ENCODE assay signal across 12 cellular contexts in the genomic region with DNA sequence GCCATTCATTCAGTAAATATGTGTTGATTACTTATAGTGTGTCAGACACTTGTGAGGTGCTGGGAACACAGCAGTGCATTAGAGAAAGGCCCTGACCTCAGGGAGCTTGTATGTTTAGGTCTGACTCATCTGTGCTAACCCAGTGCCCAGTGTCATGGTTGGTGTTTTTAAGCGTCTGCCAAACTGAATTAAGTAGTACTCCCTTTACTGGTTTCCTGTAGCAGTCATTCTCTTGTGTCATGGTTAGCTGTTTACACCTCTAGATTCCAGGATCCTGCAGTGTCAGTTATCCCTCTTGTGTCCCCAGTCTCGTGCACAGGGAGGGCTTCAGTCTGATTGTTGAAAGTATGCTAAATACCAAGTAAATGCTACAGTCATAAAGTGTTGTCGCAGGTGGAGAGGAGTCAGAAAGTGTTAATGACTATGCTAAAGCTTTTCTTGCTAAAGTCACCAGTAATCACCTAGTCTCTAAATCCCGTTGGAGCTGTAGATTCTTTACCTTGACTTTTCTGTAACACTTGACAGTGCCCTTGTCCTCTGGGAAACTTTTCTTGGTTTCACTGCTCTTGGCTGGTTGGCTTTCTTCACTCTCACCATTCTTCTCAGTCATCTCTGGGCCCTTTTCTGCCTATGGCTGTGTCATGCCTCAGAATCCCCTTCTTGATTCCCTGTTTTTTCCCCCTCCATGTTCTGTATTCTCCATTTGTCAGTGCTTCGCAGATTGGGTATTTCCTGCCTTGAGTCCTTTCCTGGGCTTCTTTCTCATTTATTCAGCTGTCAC. TPM values are rescaled to one million over a fixed set of nuclear protein-coding genes. Genes with fewer than 3 reads are reported as not detected.
A peak's percentile ranks its signal among the peaks of the same experiment; 100 is the strongest.
DNase-seq lines count a peak whose midpoint lies in the region; ATAC-seq, FAIRE-seq and TF ChIP-seq lines count a peak whose summit lies in the region.
"Had no signal": no experiment of that assay in that cellular context is flagged by ENCODE, and none has a peak within 500 bp of the region (broad histone marks: within the 10 kb centered on the region; RNA-seq: fewer than 3 reads in every experiment).

No MANE protein-coding gene starts in this region.

- ATAC-seq in GM23338: no peak
- no peak for ATAC-seq in HG02588 (IDR thresholded peaks at IDR 0.05; ENCODE audit: unreplicated experiment)
- ATAC-seq: upper lobe of right lung had no signal

- TF ChIP-seq CTCF in GM23338 (conservative IDR thresholded peaks at IDR 0.05; ENCODE audit: low read depth in 2 of 2): no peak

- H3K79me2 ChIP-seq in GM23338 (replicated peaks; ENCODE audit: insufficient read depth): peaks cover 100% of the 10 kb centered on the region

- peak overlapping the region; percentile 22; the same call in 1 of the 2 replicates for H3K27ac Mint-ChIP-seq in GM23338

- H3K27me3 ChIP-seq in GM23338 (ENCODE audit: insufficient read depth): no peaks in the 10 kb centered on the region
- H3K27me3 ChIP-seq: heart right ventricle, right lobe of liver, upper lobe of right lung had no signal

- no peaks in the 10 kb centered on the region for H3K9me3 Mint-ChIP-seq in GM23338
- H3K9me3 Mint-ChIP-seq: activated T-helper 1 cell treated with anti-CD3 and anti-CD28 coated beads, Interleukin-12 subunit alpha, Interleukin-12 subunit beta, Interleukin-2, Interleukin-4 antibody, amounts not matched to agents 30 ng/mL and 10 ng/mL and 1 ng/mL, durations not matched to agents 14 hours and 24 hours and 36 hours had no signal

- no peak for FAIRE-seq in RCC 7860 (lab: Jason Lieb, UNC)

- no peaks in the 10 kb centered on the region for H3K9me2 ChIP-seq in GM23338 (ENCODE audit: insufficient read depth)

- peaks cover 79% of the 10 kb centered on the region for H3K4me1 ChIP-seq in GM23338 (ENCODE audit: insufficient read depth)

- peak overlapping the region; percentile 68 for H3K4me2 ChIP-seq in GM23338

- DNase-seq in ELR (ENCODE audit: low read depth): peak; percentile 81
- DNase-seq in GM23338 (ENCODE audit: low spot score): no peak
- DNase-seq in RCC 7860 (ENCODE audit: low spot score): peak; percentile 49
- peak; percentile 59 for DNase-seq in islet precursor cell
- DNase-seq in HPDE6-E6E7 (ENCODE audit: extremely low spot score): no peak
- DNase-seq in NCI-H82 treated with DMSO at 0.1 percent for 48 hours (lab: John Stamatoyannopoulos, UW; ENCODE audit: unreplicated experiment): no peak
- no peak for DNase-seq in stimulated activated CD8-positive, alpha-beta memory T cell treated with anti-CD3 and anti-CD28 coated beads, Interleukin-4, amount 100 ng/mL, for 48 hours
- DNase-seq: right lobe of liver, upper lobe of right lung had no signal

- H2AFZ ChIP-seq in GM23338: no peak overlapping the region

- peaks cover 65% of the 10 kb centered on the region for H3K4me1 Mint-ChIP-seq in GM23338

- H3K4me3 Mint-ChIP-seq in GM23338: no peak overlapping the region

- 0 out of 3 replicates have a peak, but pooled peaks cover 6% of the 10 kb centered on the region for H3K36me3 Mint-ChIP-seq in GM23338 (ENCODE audit: low read depth)

- H3K36me3 ChIP-seq in GM23338 (ENCODE audit: insufficient read depth): no peaks in the 10 kb centered on the region
- H3K36me3 ChIP-seq: heart right ventricle, right lobe of liver, upper lobe of right lung had no signal

- H3K27me3 Mint-ChIP-seq in GM23338 (ENCODE audit: insufficient read depth, low read depth, poor library complexity): peaks cover 9% of the 10 kb centered on the region

- peaks cover 94% of the 10 kb centered on the region for H4K20me1 ChIP-seq in GM23338 (replicated peaks; ENCODE audit: insufficient read depth)

- H3F3A ChIP-seq in GM23338 (replicated peaks; ENCODE audit: low read depth): peaks cover 4% of the 10 kb centered on the region; the same call in 1 of the 2 replicates

- H3K27ac ChIP-seq in GM23338 (ENCODE audit: low read depth): no peak overlapping the region; the same call in 1 of the 2 replicates
- H3K27ac ChIP-seq: heart right ventricle, right lobe of liver, upper lobe of right lung had no signal

- H3K4me3 ChIP-seq in GM23338: no peak overlapping the region
- H3K4me3 ChIP-seq: heart right ventricle, right lobe of liver, upper lobe of right lung had no signal

TF ChIP-seq in GM23338, 12 proteins besides CTCF, POLR2A, EP300 and RAD21:
- TF ChIP-seq EZH2phosphoT487 (IDR thresholded peaks at IDR 0.05; ENCODE audit: unreplicated experiment) (no peak), ZNF331 (CRISPR knock-in tag; IDR thresholded peaks at IDR 0.05; ENCODE audit: low read depth) (no peak), POLR2AphosphoS5 (IDR thresholded peaks at IDR 0.05; ENCODE audit: low read depth) (no peak), STAT1 (IDR thresholded peaks at IDR 0.05; ENCODE audit: unreplicated experiment) (no peak)
- TF ChIP-seq, protein P1, sequence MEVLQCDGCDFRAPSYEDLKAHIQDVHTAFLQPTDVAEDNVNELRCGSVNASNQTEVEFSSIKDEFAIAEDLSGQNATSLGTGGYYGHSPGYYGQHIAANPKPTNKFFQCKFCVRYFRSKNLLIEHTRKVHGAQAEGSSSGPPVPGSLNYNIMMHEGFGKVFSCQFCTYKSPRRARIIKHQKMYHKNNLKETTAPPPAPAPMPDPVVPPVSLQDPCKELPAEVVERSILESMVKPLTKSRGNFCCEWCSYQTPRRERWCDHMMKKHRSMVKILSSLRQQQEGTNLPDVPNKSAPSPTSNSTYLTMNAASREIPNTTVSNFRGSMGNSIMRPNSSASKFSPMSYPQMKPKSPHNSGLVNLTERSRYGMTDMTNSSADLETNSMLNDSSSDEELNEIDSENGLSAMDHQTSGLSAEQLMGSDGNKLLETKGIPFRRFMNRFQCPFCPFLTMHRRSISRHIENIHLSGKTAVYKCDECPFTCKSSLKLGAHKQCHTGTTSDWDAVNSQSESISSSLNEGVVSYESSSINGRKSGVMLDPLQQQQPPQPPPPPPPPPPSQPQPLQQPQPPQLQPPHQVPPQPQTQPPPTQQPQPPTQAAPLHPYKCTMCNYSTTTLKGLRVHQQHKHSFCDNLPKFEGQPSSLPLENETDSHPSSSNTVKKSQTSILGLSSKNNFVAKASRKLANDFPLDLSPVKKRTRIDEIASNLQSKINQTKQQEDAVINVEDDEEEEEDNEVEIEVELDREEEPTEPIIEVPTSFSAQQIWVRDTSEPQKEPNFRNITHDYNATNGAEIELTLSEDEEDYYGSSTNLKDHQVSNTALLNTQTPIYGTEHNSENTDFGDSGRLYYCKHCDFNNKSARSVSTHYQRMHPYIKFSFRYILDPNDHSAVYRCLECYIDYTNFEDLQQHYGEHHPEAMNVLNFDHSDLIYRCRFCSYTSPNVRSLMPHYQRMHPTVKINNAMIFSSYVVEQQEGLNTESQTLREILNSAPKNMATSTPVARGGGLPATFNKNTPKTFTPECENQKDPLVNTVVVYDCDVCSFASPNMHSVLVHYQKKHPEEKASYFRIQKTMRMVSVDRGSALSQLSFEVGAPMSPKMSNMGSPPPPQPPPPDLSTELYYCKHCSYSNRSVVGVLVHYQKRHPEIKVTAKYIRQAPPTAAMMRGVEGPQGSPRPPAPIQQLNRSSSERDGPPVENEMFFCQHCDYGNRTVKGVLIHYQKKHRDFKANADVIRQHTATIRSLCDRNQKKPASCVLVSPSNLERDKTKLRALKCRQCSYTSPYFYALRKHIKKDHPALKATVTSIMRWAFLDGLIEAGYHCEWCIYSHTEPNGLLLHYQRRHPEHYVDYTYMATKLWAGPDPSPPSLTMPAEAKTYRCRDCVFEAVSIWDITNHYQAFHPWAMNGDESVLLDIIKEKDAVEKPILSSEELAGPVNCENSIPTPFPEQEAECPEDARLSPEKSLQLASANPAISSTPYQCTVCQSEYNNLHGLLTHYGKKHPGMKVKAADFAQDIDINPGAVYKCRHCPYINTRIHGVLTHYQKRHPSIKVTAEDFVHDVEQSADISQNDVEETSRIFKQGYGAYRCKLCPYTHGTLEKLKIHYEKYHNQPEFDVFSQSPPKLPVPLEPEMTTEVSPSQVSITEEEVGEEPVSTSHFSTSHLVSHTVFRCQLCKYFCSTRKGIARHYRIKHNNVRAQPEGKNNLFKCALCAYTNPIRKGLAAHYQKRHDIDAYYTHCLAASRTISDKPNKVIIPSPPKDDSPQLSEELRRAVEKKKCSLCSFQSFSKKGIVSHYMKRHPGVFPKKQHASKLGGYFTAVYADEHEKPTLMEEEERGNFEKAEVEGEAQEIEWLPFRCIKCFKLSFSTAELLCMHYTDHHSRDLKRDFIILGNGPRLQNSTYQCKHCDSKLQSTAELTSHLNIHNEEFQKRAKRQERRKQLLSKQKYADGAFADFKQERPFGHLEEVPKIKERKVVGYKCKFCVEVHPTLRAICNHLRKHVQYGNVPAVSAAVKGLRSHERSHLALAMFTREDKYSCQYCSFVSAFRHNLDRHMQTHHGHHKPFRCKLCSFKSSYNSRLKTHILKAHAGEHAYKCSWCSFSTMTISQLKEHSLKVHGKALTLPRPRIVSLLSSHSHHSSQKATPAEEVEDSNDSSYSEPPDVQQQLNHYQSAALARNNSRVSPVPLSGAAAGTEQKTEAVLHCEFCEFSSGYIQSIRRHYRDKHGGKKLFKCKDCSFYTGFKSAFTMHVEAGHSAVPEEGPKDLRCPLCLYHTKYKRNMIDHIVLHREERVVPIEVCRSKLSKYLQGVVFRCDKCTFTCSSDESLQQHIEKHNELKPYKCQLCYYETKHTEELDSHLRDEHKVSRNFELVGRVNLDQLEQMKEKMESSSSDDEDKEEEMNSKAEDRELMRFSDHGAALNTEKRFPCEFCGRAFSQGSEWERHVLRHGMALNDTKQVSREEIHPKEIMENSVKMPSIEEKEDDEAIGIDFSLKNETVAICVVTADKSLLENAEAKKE (CRISPR knock-in tag; IDR thresholded peaks at IDR 0.05): no peak
- TF ChIP-seq, protein P2, sequence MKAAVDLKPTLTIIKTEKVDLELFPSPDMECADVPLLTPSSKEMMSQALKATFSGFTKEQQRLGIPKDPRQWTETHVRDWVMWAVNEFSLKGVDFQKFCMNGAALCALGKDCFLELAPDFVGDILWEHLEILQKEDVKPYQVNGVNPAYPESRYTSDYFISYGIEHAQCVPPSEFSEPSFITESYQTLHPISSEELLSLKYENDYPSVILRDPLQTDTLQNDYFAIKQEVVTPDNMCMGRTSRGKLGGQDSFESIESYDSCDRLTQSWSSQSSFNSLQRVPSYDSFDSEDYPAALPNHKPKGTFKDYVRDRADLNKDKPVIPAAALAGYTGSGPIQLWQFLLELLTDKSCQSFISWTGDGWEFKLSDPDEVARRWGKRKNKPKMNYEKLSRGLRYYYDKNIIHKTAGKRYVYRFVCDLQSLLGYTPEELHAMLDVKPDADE (IDR thresholded peaks at IDR 0.05): no peak

RNA-seq across cellular contexts. Expression of a gene that starts 14.4 kb away (rescaled TPM):
- total RNA-seq in GM23338 (2014; rRNA removed; shearing (Covaris generic)): 141 and 149 TPM in 2 replicates
- polyA plus RNA-seq in GM23338 (2016; fragmentation: Nextera tagmentation; extraction: Ambion mirVana): 101 and 104 TPM in 2 replicates

Comparison
In these comparisons a context has a peak if more than half of its experiments do, and no peak if none do; other contexts are left out.
1. DNase-seq: peak in ELR (single experiment), RCC 7860 (single experiment) and islet precursor cell (single experiment); none in GM23338 (single experiment), HPDE6-E6E7 (single experiment), NCI-H82 treated with DMSO at 0.1 percent for 48 hours (single experiment) and stimulated activated CD8-positive, alpha-beta memory T cell treated with anti-CD3 and anti-CD28 coated beads, Interleukin-4, amount 100 ng/mL, for 48 hours (single experiment).